ENCODE assay signal across 13 cellular contexts in genomic region chr20:44573501-44573869, GRCh38. TPM values are rescaled to one million over a fixed set of nuclear protein-coding genes. Genes with fewer than 3 reads are reported as not detected.
A peak's percentile ranks its signal among the peaks of the same experiment; 100 is the strongest.
DNase-seq lines count a peak whose midpoint lies in the region; ATAC-seq and TF ChIP-seq lines count a peak whose summit lies in the region.
"Had no signal": no experiment of that assay in that cellular context is flagged by ENCODE, and none has a peak within 500 bp of the region (broad histone marks: within the 10 kb centered on the region; RNA-seq: fewer than 3 reads in every experiment).

No MANE protein-coding gene starts in this region.

- no peaks in the 10 kb centered on the region for H3K27me3 ChIP-seq in PC-9 (ENCODE audit: insufficient read depth, low read depth)
- H3K27me3 ChIP-seq in muscle layer of colon (ENCODE audit: control insufficient read depth in 1 of 2, insufficient read depth in 2 of 2, low read length in 2 of 2): no peaks in the 10 kb centered on the region
- no peaks in the 10 kb centered on the region for H3K27me3 ChIP-seq in tibial nerve
- H3K27me3 ChIP-seq: neutrophil had no signal

- no peak for TF ChIP-seq EP300 in tibial nerve (IDR thresholded peaks at IDR 0.05)

- no peaks in the 10 kb centered on the region for H3K79me2 ChIP-seq in PC-9 (ENCODE audit: low read depth)

- CTCF ChIA-PET in PC-9 (lab: Charles Lee): interaction anchor here (0.5 kb wide), 1 partner anchor 438 kb away, joined by 4 read pairs; no protein-coding TSS in a partner anchor

- no peaks in the 10 kb centered on the region for H3K9me3 Mint-ChIP-seq in chondrocyte (ENCODE audit: low read depth)
- no peaks in the 10 kb centered on the region for H3K9me3 Mint-ChIP-seq in effector memory CD8-positive, alpha-beta T cell
- H3K9me3 Mint-ChIP-seq: activated CD8-positive, alpha-beta T cell treated with anti-CD3 and anti-CD28 coated beads for 36 hours; stimulated activated memory B cell treated with anti-CD40 and anti-IgM and Interleukin-4, amounts not matched to agents 10 μg/mL and 1 μg/mL and 100 μg/mL, for 72 hours had no signal

- H3K27me3 Mint-ChIP-seq in chondrocyte (ENCODE audit: low read depth): no peaks in the 10 kb centered on the region
- H3K27me3 Mint-ChIP-seq in effector memory CD8-positive, alpha-beta T cell: peaks cover 0 to 1% of the 10 kb centered on the region in 2 donors
- H3K27me3 Mint-ChIP-seq: activated CD8-positive, alpha-beta T cell treated with anti-CD3 and anti-CD28 coated beads for 36 hours; stimulated activated memory B cell treated with anti-CD40 and anti-IgM and Interleukin-4, amounts not matched to agents 10 μg/mL and 1 μg/mL and 100 μg/mL, for 72 hours had no signal

- no TSS peak for BruUV-seq in PC-9 (replicated peaks; lab: Mats Ljungman, UMichigan)

- peak overlapping the region; percentile 57 for H3K4me2 ChIP-seq in PC-9

- no peaks in the 10 kb centered on the region for H4K20me1 ChIP-seq in PC-9 (ENCODE audit: insufficient read depth)

- intact Hi-C loops in PC-9 (cut with micrococcal nuclease; ENCODE audit: unreplicated experiment): loop anchor here (5.0 kb wide), 1 partner anchor 41 kb away; no protein-coding TSS in a partner anchor

- no peak overlapping the region for H3K9ac ChIP-seq in muscle layer of colon (ENCODE audit: low read length)

- no peak for TF ChIP-seq POLR2A in tibial nerve (IDR thresholded peaks at IDR 0.05)

- 90 to 94% methylated on average over 2 of the region's 2 CpGs for WGBS in tibial nerve, 2 donors

- H3K9me2 ChIP-seq in PC-9 (ENCODE audit: insufficient read depth): no peaks in the 10 kb centered on the region

- 0 out of 2 replicates have a peak overlapping the region, but pooled peaks have one; percentile 3 for H3K4me3 ChIP-seq in PC-9
- peak overlapping the region in 1 of 2 donors; percentile 17 for H3K4me3 ChIP-seq in muscle layer of colon (ENCODE audit: low read depth in 1 of 2, low read length in 2 of 2)
- H3K4me3 ChIP-seq in tibial nerve: no peak overlapping the region

- DNase-seq in PC-9: no peak
- DNase-seq in chondrocyte (ENCODE audit: low spot score): no peak
- DNase-seq in tibial nerve (ENCODE audit: low spot score in 2 of 2): no peak
- no peak for DNase-seq in NAMALWA (ENCODE audit: low spot score)
- DNase-seq in effector memory CD8-positive, alpha-beta T cell: no peak
- DNase-seq: activated CD8-positive, alpha-beta T cell treated with anti-CD3 and anti-CD28 coated beads for 36 hours; Calu3; kidney; stimulated activated CD4-positive, alpha-beta T cell treated with anti-CD3 and anti-CD28 coated beads, Interleukin-1b, Interleukin-23, amount 100 ng/mL, for 48 hours had no signal

- H3K4me1 ChIP-seq in PC-9 (replicated peaks; ENCODE audit: insufficient read depth): peaks cover 42% of the 10 kb centered on the region
- peaks cover 73% of the 10 kb centered on the region for H3K4me1 ChIP-seq in muscle layer of colon (ENCODE audit: insufficient read depth, low read length)
- H3K4me1 ChIP-seq in tibial nerve: peaks cover 0 to 40% (median 9%) of the 10 kb centered on the region in 4 donors

- H3K4me3 Mint-ChIP-seq in chondrocyte (ENCODE audit: unreplicated experiment): no peak overlapping the region
- H3K4me3 Mint-ChIP-seq in effector memory CD8-positive, alpha-beta T cell: no peak overlapping the region
- H3K4me3 Mint-ChIP-seq: activated CD8-positive, alpha-beta T cell treated with anti-CD3 and anti-CD28 coated beads for 36 hours; stimulated activated memory B cell treated with anti-CD40 and anti-IgM and Interleukin-4, amounts not matched to agents 10 μg/mL and 1 μg/mL and 100 μg/mL, for 72 hours had no signal

- H2AFZ ChIP-seq in PC-9: no peak overlapping the region

- POLR2A ChIA-PET in PC-9 (lab: Charles Lee; ENCODE audit: unreplicated experiment): interaction anchor here (0.5 to 0.6 kb wide), 2 partner anchors 21 to 90 kb away, joined by 5 to 6 read pairs; no protein-coding TSS in a partner anchor

- H3K36me3 Mint-ChIP-seq in chondrocyte (ENCODE audit: low read depth): no peaks in the 10 kb centered on the region
- no peaks in the 10 kb centered on the region for H3K36me3 Mint-ChIP-seq in effector memory CD8-positive, alpha-beta T cell (ENCODE audit: insufficient read depth)
- H3K36me3 Mint-ChIP-seq: stimulated activated memory B cell treated with anti-CD40 and anti-IgM and Interleukin-4, amounts not matched to agents 10 μg/mL and 1 μg/mL and 100 μg/mL, for 72 hours had no signal

- peak overlapping the region; percentile 96 for H3K27ac Mint-ChIP-seq in chondrocyte (ENCODE audit: unreplicated experiment)
- no peak overlapping the region for H3K27ac Mint-ChIP-seq in effector memory CD8-positive, alpha-beta T cell
- H3K27ac Mint-ChIP-seq: activated CD8-positive, alpha-beta T cell treated with anti-CD3 and anti-CD28 coated beads for 36 hours; stimulated activated memory B cell treated with anti-CD40 and anti-IgM and Interleukin-4, amounts not matched to agents 10 μg/mL and 1 μg/mL and 100 μg/mL, for 72 hours had no signal

- peaks cover 5% of the 10 kb centered on the region for H3K9me3 ChIP-seq in PC-9 (ENCODE audit: insufficient read depth, low read depth)
- no peaks in the 10 kb centered on the region for H3K9me3 ChIP-seq in muscle layer of colon (ENCODE audit: low read length)
- no peaks in the 10 kb centered on the region for H3K9me3 ChIP-seq in tibial nerve
- H3K9me3 ChIP-seq: neutrophil had no signal

- H3K4me1 Mint-ChIP-seq in chondrocyte (ENCODE audit: low read depth): peaks cover 39% of the 10 kb centered on the region
- H3K4me1 Mint-ChIP-seq in effector memory CD8-positive, alpha-beta T cell (ENCODE audit: low read depth in 2 of 2): peaks cover 7 to 9% of the 10 kb centered on the region in 2 donors

- ATAC-seq in effector memory CD8-positive, alpha-beta T cell (replicated peaks): no peak
- no peak for ATAC-seq in HG03521 (IDR thresholded peaks at IDR 0.05; ENCODE audit: unreplicated experiment)
- ATAC-seq: activated CD8-positive, alpha-beta T cell treated with anti-CD3 and anti-CD28 coated beads for 36 hours; stimulated activated memory B cell treated with anti-CD40 and anti-IgM and Interleukin-4, amounts not matched to agents 10 μg/mL and 1 μg/mL and 100 μg/mL, for 72 hours had no signal

- TF ChIP-seq CTCF in PC-9 (conservative IDR thresholded peaks at IDR 0.05): no peak
- no peak for TF ChIP-seq CTCF in chondrocyte (IDR thresholded peaks at IDR 0.05)
- no peak for TF ChIP-seq CTCF in tibial nerve (IDR thresholded peaks at IDR 0.05)

- H3K27ac ChIP-seq in PC-9: peak overlapping the region; percentile 87
- peak overlapping the region; percentile 55 for H3K27ac ChIP-seq in muscle layer of colon (ENCODE audit: low read depth, low read length)
- peak overlapping the region; percentile 61 to 85 (median 77) for H3K27ac ChIP-seq in tibial nerve
- H3K27ac ChIP-seq: neutrophil had no signal

- H3K36me3 ChIP-seq in PC-9 (ENCODE audit: low read depth) (no peaks in the 10 kb centered on the region), muscle layer of colon (ENCODE audit: insufficient read depth, low read length) (no peaks in the 10 kb centered on the region), tibial nerve (no peaks in the 10 kb centered on the region)
- H3K36me3 ChIP-seq: neutrophil had no signal

- peaks cover 45% of the 10 kb centered on the region for H3F3A ChIP-seq in PC-9 (ENCODE audit: insufficient read depth, low read depth)

RNA-seq across cellular contexts. Expression of gene PKIG, which starts 8.9 kb away (rescaled TPM):
- total RNA-seq in PC-9 (2021) (41.9 and 50.1 TPM in 2 replicates), chondrocyte (20.3 to 29.3 TPM (median 26.1 TPM) in 3 replicates), tibial nerve (100 to 1,000 TPM in 2 of 4 donors, 10 to 100 TPM in 2; 78.2 to 108 (median 91.5) TPM)

RNA-seq across cellular contexts. Expression of gene SERINC3, which starts 51.6 kb away (rescaled TPM):
- total RNA-seq in PC-9 (2021) (76.0 and 110 TPM in 2 replicates), chondrocyte (102 to 121 TPM (median 116 TPM) in 3 replicates), tibial nerve (10 to 100 TPM; 59.7 to 97.5 (median 86.7) TPM)
